In the genomic region with DNA sequence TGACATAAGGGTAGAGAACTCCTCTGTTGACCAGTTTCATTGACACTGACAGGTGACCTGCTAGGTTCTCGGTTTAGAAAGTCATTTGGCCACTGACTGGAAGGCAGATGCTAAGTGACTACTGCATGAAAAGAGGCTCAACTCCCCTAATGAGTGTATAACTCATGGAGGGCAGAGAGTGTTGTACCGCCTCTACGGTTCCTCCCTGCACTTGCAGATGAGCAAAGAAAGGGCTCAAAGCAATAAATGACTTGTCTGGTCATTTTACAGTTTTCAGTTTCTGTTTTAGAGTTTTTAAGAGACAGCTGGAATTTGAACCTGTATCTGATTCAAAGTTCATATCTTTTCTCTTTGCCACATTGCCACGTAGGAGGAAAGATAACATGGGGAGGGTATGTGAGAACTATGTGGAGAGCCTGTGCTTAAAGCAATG, we compare ENCODE assay signal across 10 cellular contexts. TPM values are rescaled to one million over a fixed set of nuclear protein-coding genes. Genes with fewer than 3 reads are reported as not detected.
DNase-seq lines count a peak whose midpoint lies in the region; ATAC-seq and TF ChIP-seq lines count a peak whose summit lies in the region.
"Had no signal": no experiment of that assay in that cellular context is flagged by ENCODE, and none has a peak within 500 bp of the region (broad histone marks: within the 10 kb centered on the region; RNA-seq: fewer than 3 reads in every experiment).

No MANE protein-coding gene starts in this region.

- no peaks in the 10 kb centered on the region for H3K9me2 ChIP-seq in GM23338 (ENCODE audit: insufficient read depth)

- TF ChIP-seq CTCF in GM23338 (conservative IDR thresholded peaks at IDR 0.05; ENCODE audit: low read depth in 2 of 2): no peak
- TF ChIP-seq CTCF in ascending aorta (IDR thresholded peaks at IDR 0.05): no peak

- H2AFZ ChIP-seq in GM23338: no peak overlapping the region

- no peaks in the 10 kb centered on the region for H3K9me3 Mint-ChIP-seq in activated T-helper 17 cell treated with anti-CD3 and anti-CD28 coated beads, Interleukin-2, amount 50 U/mL, for 72 hours
- no peaks in the 10 kb centered on the region for H3K9me3 Mint-ChIP-seq in GM23338

- H3K27me3 ChIP-seq in GM23338 (ENCODE audit: insufficient read depth) (no peaks in the 10 kb centered on the region), ascending aorta (no peaks in the 10 kb centered on the region)

- H3K9me3 ChIP-seq in ascending aorta: no peaks in the 10 kb centered on the region

- H3K4me2 ChIP-seq in GM23338: no peak overlapping the region

- peaks cover 16% of the 10 kb centered on the region for H3K4me1 Mint-ChIP-seq in activated T-helper 17 cell treated with anti-CD3 and anti-CD28 coated beads, Interleukin-2, amount 50 U/mL, for 72 hours
- peaks cover 7% of the 10 kb centered on the region for H3K4me1 Mint-ChIP-seq in GM23338

- no peak overlapping the region for H3K4me3 Mint-ChIP-seq in activated T-helper 17 cell treated with anti-CD3 and anti-CD28 coated beads, Interleukin-2, amount 50 U/mL, for 72 hours
- no peak overlapping the region for H3K4me3 Mint-ChIP-seq in GM23338

- no peak for DNase-seq in NCI-H187 (lab: John Stamatoyannopoulos, UW)
- no peak for DNase-seq in GM23338 (ENCODE audit: low spot score)
- no peak for DNase-seq in posterior cingulate gyrus
- no peak for DNase-seq in ascending aorta (ENCODE audit: low spot score in 2 of 2)
- DNase-seq: Calu3 had no signal

- no peak overlapping the region for H3K4me3 ChIP-seq in GM23338
- no peak overlapping the region for H3K4me3 ChIP-seq in ascending aorta

- no peaks in the 10 kb centered on the region for H3K27me3 Mint-ChIP-seq in activated T-helper 17 cell treated with anti-CD3 and anti-CD28 coated beads, Interleukin-2, amount 50 U/mL, for 72 hours
- H3K27me3 Mint-ChIP-seq in GM23338 (ENCODE audit: insufficient read depth, low read depth, poor library complexity): peaks cover 2% of the 10 kb centered on the region

- no peak overlapping the region for H3K27ac Mint-ChIP-seq in activated T-helper 17 cell treated with anti-CD3 and anti-CD28 coated beads, Interleukin-2, amount 50 U/mL, for 72 hours
- no peak overlapping the region for H3K27ac Mint-ChIP-seq in GM23338

- H4K20me1 ChIP-seq in GM23338 (replicated peaks; ENCODE audit: insufficient read depth): no peaks in the 10 kb centered on the region

- no peaks in the 10 kb centered on the region for H3K79me2 ChIP-seq in GM23338 (replicated peaks; ENCODE audit: insufficient read depth)

- peaks cover 11% of the 10 kb centered on the region for H3K4me1 ChIP-seq in GM23338 (ENCODE audit: insufficient read depth)
- peaks cover 0 to 8% of the 10 kb centered on the region in 2 donors for H3K4me1 ChIP-seq in ascending aorta

- intact Hi-C loops in posterior cingulate gyrus (cut with DNase I) (no loop called here), ascending aorta (cut with DNase I) (no loop called here)

- no peaks in the 10 kb centered on the region for H3K36me3 Mint-ChIP-seq in activated T-helper 17 cell treated with anti-CD3 and anti-CD28 coated beads, Interleukin-2, amount 50 U/mL, for 72 hours (ENCODE audit: low read depth)
- H3K36me3 Mint-ChIP-seq in GM23338 (ENCODE audit: low read depth): no peaks in the 10 kb centered on the region

- no peaks in the 10 kb centered on the region for H3K36me3 ChIP-seq in GM23338 (ENCODE audit: insufficient read depth)
- no peaks in the 10 kb centered on the region for H3K36me3 ChIP-seq in ascending aorta

- ATAC-seq in GM18498 (IDR thresholded peaks at IDR 0.05; ENCODE audit: unreplicated experiment) (peak; percentile 91), GM19455 (IDR thresholded peaks at IDR 0.05; ENCODE audit: unreplicated experiment) (peak; percentile 88), HG03064 (IDR thresholded peaks at IDR 0.05; ENCODE audit: low read depth, unreplicated experiment) (peak; percentile 82), GM23338 (no peak)
- peak; percentile 64 for ATAC-seq in activated T-helper 17 cell treated with anti-CD3 and anti-CD28 coated beads, Interleukin-2, amount 50 U/mL, for 72 hours (replicated peaks)

- H3K27ac ChIP-seq in GM23338 (ENCODE audit: low read depth) (no peak overlapping the region), ascending aorta (no peak overlapping the region)
- H3K27ac ChIP-seq: RWPE1 had no signal

- H3F3A ChIP-seq in GM23338 (replicated peaks; ENCODE audit: low read depth): no peaks in the 10 kb centered on the region

TF ChIP-seq in GM23338, 12 proteins besides CTCF, POLR2A, EP300 and RAD21:
- no peak for TF ChIP-seq ZNF331 (CRISPR knock-in tag; IDR thresholded peaks at IDR 0.05; ENCODE audit: low read depth)
- TF ChIP-seq, protein P1, sequence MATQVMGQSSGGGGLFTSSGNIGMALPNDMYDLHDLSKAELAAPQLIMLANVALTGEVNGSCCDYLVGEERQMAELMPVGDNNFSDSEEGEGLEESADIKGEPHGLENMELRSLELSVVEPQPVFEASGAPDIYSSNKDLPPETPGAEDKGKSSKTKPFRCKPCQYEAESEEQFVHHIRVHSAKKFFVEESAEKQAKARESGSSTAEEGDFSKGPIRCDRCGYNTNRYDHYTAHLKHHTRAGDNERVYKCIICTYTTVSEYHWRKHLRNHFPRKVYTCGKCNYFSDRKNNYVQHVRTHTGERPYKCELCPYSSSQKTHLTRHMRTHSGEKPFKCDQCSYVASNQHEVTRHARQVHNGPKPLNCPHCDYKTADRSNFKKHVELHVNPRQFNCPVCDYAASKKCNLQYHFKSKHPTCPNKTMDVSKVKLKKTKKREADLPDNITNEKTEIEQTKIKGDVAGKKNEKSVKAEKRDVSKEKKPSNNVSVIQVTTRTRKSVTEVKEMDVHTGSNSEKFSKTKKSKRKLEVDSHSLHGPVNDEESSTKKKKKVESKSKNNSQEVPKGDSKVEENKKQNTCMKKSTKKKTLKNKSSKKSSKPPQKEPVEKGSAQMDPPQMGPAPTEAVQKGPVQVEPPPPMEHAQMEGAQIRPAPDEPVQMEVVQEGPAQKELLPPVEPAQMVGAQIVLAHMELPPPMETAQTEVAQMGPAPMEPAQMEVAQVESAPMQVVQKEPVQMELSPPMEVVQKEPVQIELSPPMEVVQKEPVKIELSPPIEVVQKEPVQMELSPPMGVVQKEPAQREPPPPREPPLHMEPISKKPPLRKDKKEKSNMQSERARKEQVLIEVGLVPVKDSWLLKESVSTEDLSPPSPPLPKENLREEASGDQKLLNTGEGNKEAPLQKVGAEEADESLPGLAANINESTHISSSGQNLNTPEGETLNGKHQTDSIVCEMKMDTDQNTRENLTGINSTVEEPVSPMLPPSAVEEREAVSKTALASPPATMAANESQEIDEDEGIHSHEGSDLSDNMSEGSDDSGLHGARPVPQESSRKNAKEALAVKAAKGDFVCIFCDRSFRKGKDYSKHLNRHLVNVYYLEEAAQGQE (IDR thresholded peaks at IDR 0.05; ENCODE audit: unreplicated experiment): no peak
- TF ChIP-seq CREB1 (CRISPR knock-in tag; IDR thresholded peaks at IDR 0.05; ENCODE audit: low read depth): no peak
- no peak for TF ChIP-seq NANOG (IDR thresholded peaks at IDR 0.05; ENCODE audit: borderline replicate concordance)
- no peak for TF ChIP-seq EZH2 (IDR thresholded peaks at IDR 0.05; ENCODE audit: low read depth, unreplicated experiment)
- TF ChIP-seq STAT1 (IDR thresholded peaks at IDR 0.05; ENCODE audit: unreplicated experiment): no peak
- no peak for TF ChIP-seq EZH2phosphoT487 (IDR thresholded peaks at IDR 0.05; ENCODE audit: unreplicated experiment)
- TF ChIP-seq POLR2AphosphoS5 (IDR thresholded peaks at IDR 0.05; ENCODE audit: low read depth): no peak
- TF ChIP-seq JUNB (IDR thresholded peaks at IDR 0.05; ENCODE audit: unreplicated experiment): no peak
- no peak for TF ChIP-seq ZNF114 (CRISPR knock-in tag; IDR thresholded peaks at IDR 0.05)
- TF ChIP-seq, protein P2, sequence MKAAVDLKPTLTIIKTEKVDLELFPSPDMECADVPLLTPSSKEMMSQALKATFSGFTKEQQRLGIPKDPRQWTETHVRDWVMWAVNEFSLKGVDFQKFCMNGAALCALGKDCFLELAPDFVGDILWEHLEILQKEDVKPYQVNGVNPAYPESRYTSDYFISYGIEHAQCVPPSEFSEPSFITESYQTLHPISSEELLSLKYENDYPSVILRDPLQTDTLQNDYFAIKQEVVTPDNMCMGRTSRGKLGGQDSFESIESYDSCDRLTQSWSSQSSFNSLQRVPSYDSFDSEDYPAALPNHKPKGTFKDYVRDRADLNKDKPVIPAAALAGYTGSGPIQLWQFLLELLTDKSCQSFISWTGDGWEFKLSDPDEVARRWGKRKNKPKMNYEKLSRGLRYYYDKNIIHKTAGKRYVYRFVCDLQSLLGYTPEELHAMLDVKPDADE (IDR thresholded peaks at IDR 0.05): no peak
TF ChIP-seq in GM23338: peak in this region for 0.

RNA-seq across cellular contexts. Expression of a gene that starts 2.9 kb away (rescaled TPM):
- total RNA-seq in activated T-helper 17 cell treated with anti-CD3 and anti-CD28 coated beads, Interleukin-2, amount 50 U/mL, for 72 hours: under 1 TPM; 0.16 to 0.56 TPM
- not detected in 2 replicates for total RNA-seq in GM23338 (2014; rRNA removed; shearing (Covaris generic))
- not detected in 2 replicates for polyA plus RNA-seq in GM23338 (2016; fragmentation: Nextera tagmentation; extraction: Ambion mirVana)
- total RNA-seq in ascending aorta: 77.9 TPM

Comparison
In these comparisons a context has a peak if more than half of its experiments do, and no peak if none do; other contexts are left out.
1. RNA of a gene that starts 2.9 kb away (total RNA-seq): 77.9 TPM in ascending aorta (single experiment); 0.16 to 0.56 TPM in activated T-helper 17 cell treated with anti-CD3 and anti-CD28 coated beads, Interleukin-2, amount 50 U/mL, for 72 hours and not detected in GM23338; every median in the first group is over 10 times any median in the second.